Comparison of ENCODE assay signal across 13 cellular contexts in the genomic region with DNA sequence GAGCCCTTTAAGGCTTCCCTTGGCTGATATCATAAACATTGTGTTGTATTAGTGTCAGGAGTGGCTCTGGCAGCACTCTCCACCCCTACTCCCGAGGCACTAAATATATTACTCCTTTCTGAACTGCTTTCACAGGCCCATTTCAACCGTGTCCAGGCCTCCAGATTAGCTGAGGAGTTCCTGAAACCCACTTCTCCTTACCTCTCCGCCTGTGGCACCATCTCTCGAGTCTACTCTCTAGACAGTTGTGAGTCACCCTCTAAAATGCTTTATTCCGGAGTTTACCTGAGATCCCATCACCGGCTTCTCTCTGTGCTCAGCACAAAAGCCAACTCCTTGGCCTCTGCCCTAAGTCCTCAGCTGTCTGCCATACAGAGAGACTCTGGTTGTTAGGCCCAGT. TPM values are rescaled to one million over a fixed set of nuclear protein-coding genes. Genes with fewer than 3 reads are reported as not detected.
DNase-seq lines count a peak whose midpoint lies in the region; ATAC-seq and TF ChIP-seq lines count a peak whose summit lies in the region.
"Had no signal": no experiment of that assay in that cellular context is flagged by ENCODE, and none has a peak within 500 bp of the region (broad histone marks: within the 10 kb centered on the region; RNA-seq: fewer than 3 reads in every experiment).

No MANE protein-coding gene starts in this region.

- H3K27me3 Mint-ChIP-seq in CD4-positive, alpha-beta T cell: no peaks in the 10 kb centered on the region
- H3K27me3 Mint-ChIP-seq: activated naive CD8-positive, alpha-beta T cell treated with anti-CD3 and anti-CD28 coated beads, Interleukin-2, amount 50 U/mL, for 24 hours had no signal

- H3K27ac Mint-ChIP-seq in CD4-positive, alpha-beta T cell: no peak overlapping the region
- H3K27ac Mint-ChIP-seq: activated naive CD8-positive, alpha-beta T cell treated with anti-CD3 and anti-CD28 coated beads, Interleukin-2, amount 50 U/mL, for 24 hours had no signal

- CTCF ChIA-PET in CD4-positive, alpha-beta T cell (lab: Charles Lee): no interaction called here

- POLR2A ChIA-PET in CD4-positive, alpha-beta T cell (lab: Charles Lee): no interaction called here

- H3K36me3 ChIP-seq in breast epithelium (peaks cover 3% of the 10 kb centered on the region), smooth muscle cell (ENCODE audit: low read depth) (no peaks in the 10 kb centered on the region)

- H3K4me1 ChIP-seq in breast epithelium: no peaks in the 10 kb centered on the region
- peaks cover 23% of the 10 kb centered on the region for H3K4me1 ChIP-seq in smooth muscle cell (ENCODE audit: low read depth)

- H3K27me3 ChIP-seq in breast epithelium: no peaks in the 10 kb centered on the region
- H3K27me3 ChIP-seq in layer of hippocampus (ENCODE audit: control insufficient read depth, insufficient read depth, low read length): no peaks in the 10 kb centered on the region
- no peaks in the 10 kb centered on the region for H3K27me3 ChIP-seq in smooth muscle cell (ENCODE audit: low read depth)
- H3K27me3 ChIP-seq in CD4-positive, alpha-beta T cell (ENCODE audit: control insufficient read depth, insufficient read depth, low read length): no peaks in the 10 kb centered on the region

- intact Hi-C loops in breast epithelium (cut with DNase I; ENCODE audit: low total_unique reads): loop anchor here (5.0 kb wide), 1 partner anchor 197 kb away; no protein-coding TSS in a partner anchor
- intact Hi-C loops in CD4-positive, alpha-beta T cell (cut with DNase I, micrococcal nuclease): no loop called here

- no peak for TF ChIP-seq CTCF in breast epithelium (IDR thresholded peaks at IDR 0.05)
- TF ChIP-seq CTCF in smooth muscle cell (IDR thresholded peaks at IDR 0.05; ENCODE audit: borderline replicate concordance, insufficient read depth, poor library complexity, severe bottlenecking): no peak
- no peak for TF ChIP-seq CTCF in CD4-positive, alpha-beta T cell (IDR thresholded peaks at IDR 0.05)

- H3K4me3 Mint-ChIP-seq in CD4-positive, alpha-beta T cell: no peak overlapping the region
- H3K4me3 Mint-ChIP-seq: activated naive CD8-positive, alpha-beta T cell treated with anti-CD3 and anti-CD28 coated beads, Interleukin-2, amount 50 U/mL, for 24 hours had no signal

- H3K27ac ChIP-seq in breast epithelium: peak overlapping the region; percentile 18 to 59
- peak overlapping the region; percentile 10 for H3K27ac ChIP-seq in layer of hippocampus (ENCODE audit: low read depth, low read length)
- peak overlapping the region; percentile 59 for H3K27ac ChIP-seq in smooth muscle cell (ENCODE audit: low read depth)
- H3K27ac ChIP-seq in CD4-positive, alpha-beta T cell (ENCODE audit: low read depth, low read length): no peak overlapping the region

- H3K4me1 Mint-ChIP-seq in CD4-positive, alpha-beta T cell (ENCODE audit: low read depth): peaks cover 1% of the 10 kb centered on the region
- H3K4me1 Mint-ChIP-seq: activated naive CD8-positive, alpha-beta T cell treated with anti-CD3 and anti-CD28 coated beads, Interleukin-2, amount 50 U/mL, for 24 hours had no signal

- H3K79me2 ChIP-seq in smooth muscle cell (ENCODE audit: low read depth): no peaks in the 10 kb centered on the region

- no peaks in the 10 kb centered on the region for H3K9me3 Mint-ChIP-seq in CD4-positive, alpha-beta T cell
- H3K9me3 Mint-ChIP-seq: activated naive CD8-positive, alpha-beta T cell treated with anti-CD3 and anti-CD28 coated beads, Interleukin-2, amount 50 U/mL, for 24 hours had no signal

- H3F3A ChIP-seq in smooth muscle cell (ENCODE audit: low read depth): peaks cover 22% of the 10 kb centered on the region

- no peak for ATAC-seq in CD4-positive, alpha-beta T cell (ENCODE audit: poor library complexity)
- ATAC-seq: activated naive CD8-positive, alpha-beta T cell treated with anti-CD3 and anti-CD28 coated beads, Interleukin-2, amount 50 U/mL, for 24 hours had no signal

- peaks cover 96% of the 10 kb centered on the region for H3K36me3 Mint-ChIP-seq in CD4-positive, alpha-beta T cell (ENCODE audit: low read depth)

- H3K4me2 ChIP-seq in smooth muscle cell: peak overlapping the region; percentile 18

- 47% methylated on average over 6 of the region's 6 CpGs for WGBS in smooth muscle cell (ENCODE audit: low lambda C conversion rate)

- no peaks in the 10 kb centered on the region for H4K20me1 ChIP-seq in smooth muscle cell (ENCODE audit: low read depth)

- no peak overlapping the region for H2AFZ ChIP-seq in smooth muscle cell (ENCODE audit: low read depth)

- no peak overlapping the region for H3K9ac ChIP-seq in smooth muscle cell (ENCODE audit: low read depth)

- H3K4me3 ChIP-seq in breast epithelium (no peak overlapping the region), smooth muscle cell (no peak overlapping the region)

- peak; percentile 97 for DNase-seq in DMS79 treated with DMSO at 0.1 percent for 48 hours (lab: John Stamatoyannopoulos, UW)
- DNase-seq in breast epithelium (ENCODE audit: low spot score in 2 of 2): no peak
- no peak for DNase-seq in smooth muscle cell (lab: John Stamatoyannopoulos, UW; ENCODE audit: unreplicated experiment)
- DNase-seq in CD4-positive, alpha-beta T cell: no peak
- DNase-seq in T-helper 2 cell: no peak
- no peak for DNase-seq in NCI-H69 (lab: John Stamatoyannopoulos, UW)
- DNase-seq in activated T-cell treated with anti-CD3 and anti-CD28 coated beads for 4 hours: no peak
- DNase-seq: activated naive CD8-positive, alpha-beta T cell treated with anti-CD3 and anti-CD28 coated beads, Interleukin-2, amount 50 U/mL, for 24 hours; activated T-cell treated with anti-CD3 and anti-CD28 coated beads, Interleukin-2, amount 50 U/mL, for 48 hours; islet precursor cell; NCI-H146; OCI-M1 had no signal

- H3K9me3 ChIP-seq in breast epithelium: no peaks in the 10 kb centered on the region
- H3K9me3 ChIP-seq in smooth muscle cell (replicated peaks; ENCODE audit: low read depth): no peaks in the 10 kb centered on the region
- no peaks in the 10 kb centered on the region for H3K9me3 ChIP-seq in CD4-positive, alpha-beta T cell (ENCODE audit: control insufficient read depth, low read length)

- TF ChIP-seq POLR2A in breast epithelium (IDR thresholded peaks at IDR 0.05): no peak

RNA-seq across cellular contexts. Expression of a gene that starts 14.4 kb away (rescaled TPM):
- total RNA-seq in breast epithelium (10 to 100 TPM; 21.7 to 45.6 (median 35.1) TPM), smooth muscle cell (56.6 and 60.3 TPM in 2 replicates)
- polyA plus RNA-seq in smooth muscle cell: 13.8 and 15.3 TPM in 2 replicates
- 1 to 10 TPM; 1.3 TPM for total RNA-seq in CD4-positive, alpha-beta T cell

Comparison
In these comparisons a context has a peak if more than half of its experiments do, and no peak if none do; other contexts are left out.
1. RNA of a gene that starts 14.4 kb away (total RNA-seq): 56.6 to 60.3 TPM in smooth muscle cell and 21.7 to 45.6 TPM in breast epithelium; 1.3 TPM in CD4-positive, alpha-beta T cell; every median in the first group is over 4 times any median in the second.